In the genomic region with DNA sequence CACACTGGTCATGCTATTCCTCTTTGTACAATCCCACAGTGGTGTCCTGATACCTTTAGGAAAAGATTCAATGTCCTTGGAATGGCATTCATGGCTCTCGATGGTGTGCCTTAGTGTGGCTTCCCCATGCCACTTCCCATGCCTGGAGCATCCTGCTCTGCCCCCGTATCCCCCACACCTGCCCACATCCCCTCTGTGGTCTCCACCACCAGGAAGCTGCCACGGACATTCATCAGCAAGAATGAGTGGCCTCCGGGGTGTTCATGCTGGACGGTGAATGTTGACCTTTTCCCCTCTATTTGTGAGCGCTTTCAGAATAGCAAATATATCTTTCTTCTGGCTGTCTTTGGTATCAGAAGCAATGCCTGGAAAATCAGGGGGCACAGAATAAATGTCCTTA, we compare ENCODE assay signal across 22 cellular contexts.
"Had no signal": no experiment of that assay in that cellular context is flagged by ENCODE, and none has a peak within 500 bp of the region (broad histone marks: within the 10 kb centered on the region; RNA-seq: fewer than 3 reads in every experiment).

No MANE protein-coding gene starts in this region.

- H3K4me1 ChIP-seq: parathyroid adenoma, psoas muscle, right lobe of liver, sigmoid colon, thyroid gland, upper lobe of left lung, vagina had no signal

- H3K79me2 ChIP-seq: parathyroid adenoma had no signal

- H3K36me3 ChIP-seq: neural progenitor cell, ovary, right lobe of liver, sigmoid colon, stomach, thoracic aorta, thyroid gland, tibial nerve, upper lobe of left lung, vagina had no signal

- H3K9me3 ChIP-seq: ovary, right lobe of liver, sigmoid colon, thyroid gland, vagina had no signal

- H3K4me2 ChIP-seq: neural progenitor cell had no signal

- DNase-seq: occipital lobe; ovary; posterior cingulate gyrus; psoas muscle; right cardiac atrium; right lobe of liver; sigmoid colon; small intestine; stimulated activated CD4-positive, alpha-beta T cell treated with anti-CD3 and anti-CD28 coated beads, Interleukin-15, amount 100 ng/mL, for 24 hours; stimulated activated CD4-positive, alpha-beta T cell treated with anti-CD3 and anti-CD28 coated beads, Interleukin-2, amount 100 ng/mL, for 24 hours; stimulated activated CD4-positive, alpha-beta T cell treated with anti-CD3 and anti-CD28 coated beads, Interleukin-2, amount 100 ng/mL, for 48 hours; stimulated activated CD4-positive, alpha-beta T cell treated with anti-CD3 and anti-CD28 coated beads, Interleukin-4, amount 100 ng/mL, for 24 hours; stimulated activated naive B cell treated with anti-CD40 and anti-IgM and Interleukin-4, amounts not matched to agents 10 μg/mL and 1 μg/mL and 100 μg/mL, for 72 hours; stimulated activated naive CD4-positive, alpha-beta T cell treated with Interleukin-2 at 50 U/mL for 16 hours; stomach; thyroid gland; upper lobe of left lung had no signal

- H3K4me3 ChIP-seq: neural progenitor cell, ovary, psoas muscle, right lobe of liver, sigmoid colon, stomach, thoracic aorta, thyroid gland, tibial nerve, upper lobe of left lung, vagina had no signal

- H3K27ac ChIP-seq: neural progenitor cell, ovary, parathyroid adenoma, psoas muscle, right lobe of liver, sigmoid colon, stomach, thoracic aorta, thyroid gland, tibial nerve, upper lobe of left lung, vagina had no signal

- H3K27me3 ChIP-seq: neural progenitor cell, ovary, right lobe of liver, sigmoid colon, thyroid gland, tibial nerve, upper lobe of left lung, vagina had no signal

- H3K9ac ChIP-seq: neural progenitor cell, parathyroid adenoma had no signal

- H2AFZ ChIP-seq: neural progenitor cell, parathyroid adenoma had no signal
